Comparison of ENCODE assay signal across 1 cellular context in genomic region chr10:85594239-85594638, GRCh38.
TF ChIP-seq lines count a peak whose summit lies in the region.

No MANE protein-coding gene starts in this region.

TF ChIP-seq in GM23338, 12 proteins besides CTCF, POLR2A, EP300 and RAD21 (continued from another document):
- no peak for TF ChIP-seq ZNF462 (CRISPR knock-in tag; IDR thresholded peaks at IDR 0.05)
- TF ChIP-seq REST (IDR thresholded peaks at IDR 0.05; ENCODE audit: unreplicated experiment), result no peak
- TF ChIP-seq ZNF331 (CRISPR knock-in tag; IDR thresholded peaks at IDR 0.05; ENCODE audit: low read depth), result no peak
- TF ChIP-seq POLR2AphosphoS5 (IDR thresholded peaks at IDR 0.05; ENCODE audit: low read depth), result no peak
